9 cellular contexts compared by ENCODE assay signal in genomic region chr15:101501703-101502373, GRCh38. TPM values are rescaled to one million over a fixed set of nuclear protein-coding genes. Genes with fewer than 3 reads are reported as not detected.
A peak's percentile ranks its signal among the peaks of the same experiment; 100 is the strongest.
DNase-seq lines count a peak whose midpoint lies in the region; ATAC-seq and TF ChIP-seq lines count a peak whose summit lies in the region.
"Had no signal": no experiment of that assay in that cellular context is flagged by ENCODE, and none has a peak within 500 bp of the region (broad histone marks: within the 10 kb centered on the region; RNA-seq: fewer than 3 reads in every experiment).

No MANE protein-coding gene starts in this region.

- peak; percentile 7 for DNase-seq in T-helper 9 cell
- DNase-seq in breast epithelium (ENCODE audit: low spot score in 2 of 2): peak in 1 of 2 donors; percentile 15
- peak; percentile 9 to 20 for DNase-seq in memory B cell (ENCODE audit: low spot score in 2 of 2)
- DNase-seq in H4 (ENCODE audit: low spot score): no peak

- intact Hi-C loops in breast epithelium (cut with DNase I; ENCODE audit: low total_unique reads): no loop called here

- H3K4me1 Mint-ChIP-seq in memory B cell: peaks cover 7% of the 10 kb centered on the region
- peaks cover 12% of the 10 kb centered on the region for H3K4me1 Mint-ChIP-seq in stimulated activated memory B cell treated with anti-CD40 and anti-IgM and Interleukin-4, amounts not matched to agents 10 μg/mL and 1 μg/mL and 100 μg/mL, for 72 hours

- peak overlapping the region; percentile 73 for H3K4me3 Mint-ChIP-seq in memory B cell
- H3K4me3 Mint-ChIP-seq in stimulated activated memory B cell treated with anti-CD40 and anti-IgM and Interleukin-4, amounts not matched to agents 10 μg/mL and 1 μg/mL and 100 μg/mL, for 72 hours: peak overlapping the region; percentile 58

- H3K4me1 ChIP-seq in breast epithelium: no peaks in the 10 kb centered on the region
- H3K4me1 ChIP-seq: ascending aorta had no signal

- ATAC-seq in GM18858 (IDR thresholded peaks at IDR 0.05; ENCODE audit: unreplicated experiment) (peak; percentile 41), HG02981 (IDR thresholded peaks at IDR 0.05; ENCODE audit: unreplicated experiment) (peak; percentile 46), memory B cell (ENCODE audit: low read depth) (peak; percentile 73), HG03565 (IDR thresholded peaks at IDR 0.05; ENCODE audit: unreplicated experiment) (no peak)
- ATAC-seq in stimulated activated memory B cell treated with anti-CD40 and anti-IgM and Interleukin-4, amounts not matched to agents 10 μg/mL and 1 μg/mL and 100 μg/mL, for 72 hours: peak; percentile 66

- H3K27ac ChIP-seq in breast epithelium: no peak overlapping the region
- H3K27ac ChIP-seq: ascending aorta had no signal

- H3K27me3 ChIP-seq in breast epithelium: peaks cover 0 to 20% of the 10 kb centered on the region in 2 donors

- H3K36me3 Mint-ChIP-seq in memory B cell: peaks cover 3% of the 10 kb centered on the region
- H3K36me3 Mint-ChIP-seq in stimulated activated memory B cell treated with anti-CD40 and anti-IgM and Interleukin-4, amounts not matched to agents 10 μg/mL and 1 μg/mL and 100 μg/mL, for 72 hours: no peaks in the 10 kb centered on the region

- peak in 2 of 3 donors; percentile 23 to 59 for TF ChIP-seq CTCF in breast epithelium (IDR thresholded peaks at IDR 0.05)

- H3K9me3 ChIP-seq in breast epithelium: no peaks in the 10 kb centered on the region
- H3K9me3 ChIP-seq: ascending aorta had no signal

- TF ChIP-seq POLR2A in breast epithelium (IDR thresholded peaks at IDR 0.05): no peak

- no peak overlapping the region for H3K27ac Mint-ChIP-seq in memory B cell
- H3K27ac Mint-ChIP-seq in stimulated activated memory B cell treated with anti-CD40 and anti-IgM and Interleukin-4, amounts not matched to agents 10 μg/mL and 1 μg/mL and 100 μg/mL, for 72 hours: no peak overlapping the region

- no peaks in the 10 kb centered on the region for H3K9me3 Mint-ChIP-seq in memory B cell
- H3K9me3 Mint-ChIP-seq in stimulated activated memory B cell treated with anti-CD40 and anti-IgM and Interleukin-4, amounts not matched to agents 10 μg/mL and 1 μg/mL and 100 μg/mL, for 72 hours: no peaks in the 10 kb centered on the region

- H3K4me3 ChIP-seq in breast epithelium: peak overlapping the region in 1 of 3 donors; percentile 3
- H3K4me3 ChIP-seq: ascending aorta had no signal

- no peaks in the 10 kb centered on the region for H3K36me3 ChIP-seq in breast epithelium
- H3K36me3 ChIP-seq: ascending aorta had no signal

- peaks cover 34% of the 10 kb centered on the region for H3K27me3 Mint-ChIP-seq in memory B cell
- peaks cover 61% of the 10 kb centered on the region for H3K27me3 Mint-ChIP-seq in stimulated activated memory B cell treated with anti-CD40 and anti-IgM and Interleukin-4, amounts not matched to agents 10 μg/mL and 1 μg/mL and 100 μg/mL, for 72 hours

RNA-seq across cellular contexts. Expression of gene PCSK6, which starts 12.3 kb away (rescaled TPM):
- 10 to 100 TPM in 2 of 3 donors, 1 to 10 TPM in 1; 7.2 to 19.7 (median 18.0) TPM for total RNA-seq in breast epithelium
- not detected in 2 replicates for total RNA-seq in H4 (2014; rRNA removed; shearing (Covaris generic))
